ENCODE assay signal across 20 cellular contexts in genomic region chr12:88015825-88016224, GRCh38. TPM values are rescaled to one million over a fixed set of nuclear protein-coding genes. Genes with fewer than 3 reads are reported as not detected.
"Had no signal": no experiment of that assay in that cellular context is flagged by ENCODE, and none has a peak within 500 bp of the region (broad histone marks: within the 10 kb centered on the region; RNA-seq: fewer than 3 reads in every experiment).

No MANE protein-coding gene starts in this region.

- ATAC-seq: K562, Panc1, PC-3 had no signal

- DNase-seq: MV-4-11; NCI-H1048; NCI-H1436; NCI-H1694 treated with DMSO at 0.1 percent for 48 hours; NCI-H1930; NCI-H2081; NCI-H2107; NCI-H2227 treated with DMSO at 0.1 percent for 48 hours; NCI-H524; NCI-H526 treated with DMSO at 0.1 percent for 48 hours; NCI-H748 treated with DMSO at 0.1 percent for 48 hours; NK-92 treated with Interleukin-12 subunit alpha and Interleukin-12 subunit beta, amount 100 ng/mL, for 24 hours; PC-3; SHP77 had no signal

- H3K4me3 ChIP-seq: K562 had no signal

RNA-seq across cellular contexts. Expression of gene C12orf50, which starts 13.4 kb away (rescaled TPM):
- total RNA-seq: LHCN-M2, MCF 10A, NCI-H460, PC-3 had no signal
- polyA plus RNA-seq: IgD-negative memory B cell had no signal
